In genomic region chr4:21716526-21716925, GRCh38 we compare ENCODE assay signal across 28 cellular contexts.
"Had no signal": no experiment of that assay in that cellular context is flagged by ENCODE, and none has a peak within 500 bp of the region (broad histone marks: within the 10 kb centered on the region; RNA-seq: fewer than 3 reads in every experiment).

No MANE protein-coding gene starts in this region.

- H3K36me3 ChIP-seq: neutrophil, pancreas, prostate gland, right lobe of liver, sigmoid colon, spleen, suprapubic skin, tibial artery, transverse colon, upper lobe of right lung, uterus had no signal

- DNase-seq: naive thymus-derived CD8-positive, alpha-beta T cell; nephron progenitor cell; nucleus accumbens; pancreas; right cardiac atrium; right lobe of liver; sigmoid colon; small intestine; spleen; stimulated activated CD4-positive, alpha-beta T cell treated with anti-CD3 and anti-CD28 coated beads, Interleukin-12 subunit alpha, Interleukin-12 subunit beta, amount 100 ng/mL, for 4 hours; stimulated activated CD4-positive, alpha-beta T cell treated with anti-CD3 and anti-CD28 coated beads, Interleukin-1b, Interleukin-23, amount 100 ng/mL, for 48 hours; stimulated activated CD4-positive, alpha-beta T cell treated with anti-CD3 and anti-CD28 coated beads, Interleukin-4, amount 100 ng/mL, for 1 hour; stimulated activated CD4-positive, alpha-beta T cell treated with anti-CD3 and anti-CD28 coated beads, Interleukin-4, amount 100 ng/mL, for 4 hours; stimulated activated CD8-positive, alpha-beta memory T cell treated with anti-CD3 and anti-CD28 coated beads, Interleukin-4, amount 100 ng/mL, for 48 hours; stimulated activated naive CD4-positive, alpha-beta T cell; stimulated activated naive CD8-positive, alpha-beta T cell treated with anti-CD3 and anti-CD28 coated beads, Interleukin-15, amount 100 ng/mL, for 72 hours; stimulated activated naive CD8-positive, alpha-beta T cell treated with anti-CD3 and anti-CD28 coated beads, Interleukin-15, Interleukin-2, amounts not matched to agents 100 U/mL and 50 U/mL, for 24 hours; substantia nigra; testis; tibial artery; transverse colon; upper lobe of right lung; uterus had no signal

- H3K4me1 ChIP-seq: pancreas, prostate gland, right lobe of liver, sigmoid colon, spleen, suprapubic skin, testis, tibial artery, transverse colon, upper lobe of right lung, uterus had no signal

- H3K4me3 ChIP-seq: pancreas, prostate gland, right lobe of liver, sigmoid colon, spleen, suprapubic skin, testis, tibial artery, transverse colon, upper lobe of right lung, uterus had no signal

- ATAC-seq: naive thymus-derived CD8-positive, alpha-beta T cell; natural killer cell treated with Interleukin-12 subunit alpha and Interleukin-12 subunit beta and Interleukin-15 and Interleukin-18, amount 100 ng/mL, for 72 hours; pancreas; right cardiac atrium; right lobe of liver; stimulated activated memory B cell treated with anti-CD40 and anti-IgM and Interleukin-4, amounts not matched to agents 10 μg/mL and 1 μg/mL and 100 μg/mL, for 72 hours; stimulated activated naive CD8-positive, alpha-beta T cell treated with anti-CD3 and anti-CD28 coated beads, Interleukin-15, amount 100 ng/mL, for 72 hours; stimulated activated naive CD8-positive, alpha-beta T cell treated with anti-CD3 and anti-CD28 coated beads, Interleukin-15, Interleukin-2, amounts not matched to agents 100 U/mL and 50 U/mL, for 24 hours; upper lobe of right lung had no signal

- H3K27ac ChIP-seq: neutrophil, pancreas, prostate gland, right lobe of liver, sigmoid colon, spleen, suprapubic skin, testis, tibial artery, transverse colon, upper lobe of right lung, uterus had no signal

- FAIRE-seq: pancreas, small intestine had no signal

- H3K9me3 ChIP-seq: neutrophil, pancreas, prostate gland, right lobe of liver, sigmoid colon, spleen, suprapubic skin, testis, tibial artery, transverse colon, upper lobe of right lung, uterus had no signal

- H3K27me3 ChIP-seq: neutrophil, pancreas, right lobe of liver, sigmoid colon, spleen, suprapubic skin, testis, tibial artery, transverse colon, upper lobe of right lung, uterus had no signal
